Comparison of ENCODE assay signal across 8 cellular contexts in genomic region chr4:159446266-159446976, GRCh38.
DNase-seq lines count a peak whose midpoint lies in the region; ATAC-seq, FAIRE-seq and TF ChIP-seq lines count a peak whose summit lies in the region.

No MANE protein-coding gene starts in this region.

- FAIRE-seq in K562 (lab: Jason Lieb, UNC), result peak; percentile 86

- TF ChIP-seq CTCF in GM23338 (conservative IDR thresholded peaks at IDR 0.05; ENCODE audit: low read depth in 2 of 2) (peak; percentile 91 to 95), K562 (IDR thresholded peaks at IDR 0.05 in 2 of 3, conservative IDR thresholded peaks at IDR 0.05 in 1 of 3; ENCODE audit: insufficient read depth in 2 of 3, low read depth in 1 of 3, low read length in 3 of 3) (peak; percentile 70 to 85 (median 85))

- peak; percentile 0 for DNase-seq in stimulated activated CD4-positive, alpha-beta T cell treated with anti-CD3 and anti-CD28 coated beads, Interleukin-12 subunit alpha, Interleukin-12 subunit beta, amount 100 ng/mL, for 4 hours
- no peak for DNase-seq in stimulated activated CD4-positive, alpha-beta T cell treated with anti-CD3 and anti-CD28 coated beads, Interleukin-4, amount 100 ng/mL, for 4 hours
- DNase-seq in GM23338 (ENCODE audit: low spot score), result peak; percentile 84
- peak; percentile 37 for DNase-seq in Jurkat, Clone E6-1 (ENCODE audit: low read depth, low spot score)
- peak; percentile 82 for DNase-seq in OCI-M1 (lab: John Stamatoyannopoulos, UW)
- peak; percentile 31 to 69 (median 48) for DNase-seq in K562 (ENCODE audit: extremely low read depth in 1 of 4, low spot score in 3 of 4)
- DNase-seq in immature natural killer cell, result peak; percentile 4 to 25 (median 24)
- DNase-seq in stimulated activated CD4-positive, alpha-beta T cell treated with anti-CD3 and anti-CD28 coated beads, Interleukin-2, amount 100 ng/mL, for 48 hours, result peak; percentile 4 to 5

- ATAC-seq in GM23338 (peak; percentile 100), K562 (peak; percentile 99)

- H3K4me1 ChIP-seq in GM23338 (ENCODE audit: insufficient read depth) (no peaks in the 10 kb centered on the region), K562 (replicated peaks in 1 of 2; ENCODE audit: control insufficient read depth in 2 of 2, insufficient read depth in 2 of 2, low read length in 2 of 2) (no peaks in the 10 kb centered on the region)

- peak; percentile 84 to 89 for TF ChIP-seq RAD21 in K562 (CRISPR knock-in tag; conservative IDR thresholded peaks at IDR 0.05 in 1 of 2, IDR thresholded peaks at IDR 0.05 in 1 of 2)

- POLR2A ChIA-PET in K562 (lab: Yijun Ruan, JAX), result no interaction called here

- H3K36me3 ChIP-seq in GM23338 (ENCODE audit: insufficient read depth) (no peaks in the 10 kb centered on the region), K562 (ENCODE audit: control insufficient read depth, insufficient read depth, low read length) (no peaks in the 10 kb centered on the region)

- H3K36me3 Mint-ChIP-seq in GM23338 (ENCODE audit: low read depth) (no peaks in the 10 kb centered on the region), immature natural killer cell (no peaks in the 10 kb centered on the region)

- no peaks in the 10 kb centered on the region for H3K9me1 ChIP-seq in K562 (ENCODE audit: control insufficient read depth, insufficient read depth, low read length)

- H2AFZ ChIP-seq in GM23338, result no peak overlapping the region
- no peak overlapping the region for H2AFZ ChIP-seq in K562 (ENCODE audit: low read depth, low read length)

- in situ Hi-C loops in K562 (cut with MboI), result loop anchor here (10.0 to 25.0 kb wide), 4 partner anchors 242 to 1184 kb away; no protein-coding TSS in a partner anchor

- 38% methylated on average over 6 of the region's 6 CpGs for whole genome bisulfite sequencing in K562 (ENCODE audit: insufficient coverage, low coverage, missing lambda C conversion rate)

- intact Hi-C loops in K562 (cut with micrococcal nuclease), result loop anchor here (1.0 to 10.0 kb wide), 9 partner anchors 149 to 1186 kb away; partner anchors contain the start of gene RAPGEF2

- H3K4me3 Mint-ChIP-seq in GM23338, result no peak overlapping the region
- no peak overlapping the region for H3K4me3 Mint-ChIP-seq in immature natural killer cell

- H3K4me3 ChIP-seq in GM23338, result no peak overlapping the region
- H3K4me3 ChIP-seq in Jurkat, Clone E6-1 (ENCODE audit: low read length), result no peak overlapping the region
- no peak overlapping the region for H3K4me3 ChIP-seq in K562

- H3K4me2 ChIP-seq in GM23338 (no peak overlapping the region), K562 (ENCODE audit: insufficient read depth, low read length) (no peak overlapping the region)

- no peaks in the 10 kb centered on the region for H3K9me3 Mint-ChIP-seq in GM23338
- H3K9me3 Mint-ChIP-seq in immature natural killer cell, result peaks cover 0 to 1% (median 0%) of the 10 kb centered on the region in 6 donors

- H3K4me1 Mint-ChIP-seq in GM23338 (no peaks in the 10 kb centered on the region), immature natural killer cell (no peaks in the 10 kb centered on the region)

- peaks cover 8% of the 10 kb centered on the region for H3K27me3 Mint-ChIP-seq in GM23338 (ENCODE audit: insufficient read depth, low read depth, poor library complexity)
- H3K27me3 Mint-ChIP-seq in immature natural killer cell (ENCODE audit: low read depth in 3 of 3), result peaks cover 0 to 4% (median 0%) of the 10 kb centered on the region in 3 donors

- no peak for TF ChIP-seq POLR2A in K562 (conservative IDR thresholded peaks at IDR 0.05)

- no peak overlapping the region for H3K27ac Mint-ChIP-seq in GM23338
- H3K27ac Mint-ChIP-seq in immature natural killer cell, result no peak overlapping the region

- H3K27me3 ChIP-seq in GM23338 (ENCODE audit: insufficient read depth), result no peaks in the 10 kb centered on the region
- H3K27me3 ChIP-seq in K562 (ENCODE audit: control insufficient read depth in 2 of 2, insufficient read depth in 2 of 2, low read length in 2 of 2), result no peaks in the 10 kb centered on the region

- no peaks in the 10 kb centered on the region for H3F3A ChIP-seq in GM23338 (replicated peaks; ENCODE audit: low read depth)

- no peaks in the 10 kb centered on the region for H3K9me2 ChIP-seq in GM23338 (ENCODE audit: insufficient read depth)

- CTCF ChIA-PET in K562 (lab: Yijun Ruan, JAX; ENCODE audit: low intra/inter-chr PET ratio), result interaction anchor here (0.7 to 1.9 kb wide), 3 partner anchors 590 to 1193 kb away, joined by 3 to 7 read pairs (median 7); no protein-coding TSS in a partner anchor

- H3K27ac ChIP-seq in GM23338 (ENCODE audit: low read depth) (no peak overlapping the region), K562 (ENCODE audit: extremely low read depth, low read depth, low read length) (no peak overlapping the region)

- H3K9me3 ChIP-seq in K562 (replicated peaks; ENCODE audit: control insufficient read depth, insufficient read depth, low read depth, low read length), result no peaks in the 10 kb centered on the region

- H3K9ac ChIP-seq in K562 (ENCODE audit: insufficient read depth in 1 of 2, low read depth in 2 of 2, low read length in 2 of 2), result no peak overlapping the region

- H3K79me2 ChIP-seq in GM23338 (replicated peaks; ENCODE audit: insufficient read depth), result no peaks in the 10 kb centered on the region
- H3K79me2 ChIP-seq in K562 (ENCODE audit: control insufficient read depth, insufficient read depth, low read length), result no peaks in the 10 kb centered on the region

- no peak for TF ChIP-seq EP300 in K562 (IDR thresholded peaks at IDR 0.05; ENCODE audit: low read length)

- H4K20me1 ChIP-seq in GM23338 (replicated peaks; ENCODE audit: insufficient read depth) (no peaks in the 10 kb centered on the region; the same call in 1 of the 2 replicates), K562 (replicated peaks; ENCODE audit: control insufficient read depth, insufficient read depth, low read length) (no peaks in the 10 kb centered on the region)

- no TSS peak for BruUV-seq in K562 (replicated peaks; lab: Mats Ljungman, UMichigan)

TF ChIP-seq in GM23338, 12 proteins besides CTCF, POLR2A, EP300 and RAD21 (continues in another document):
- TF ChIP-seq NANOG (IDR thresholded peaks at IDR 0.05; ENCODE audit: borderline replicate concordance) (no peak), EZH2 (IDR thresholded peaks at IDR 0.05; ENCODE audit: low read depth, unreplicated experiment) (no peak), EZH2phosphoT487 (IDR thresholded peaks at IDR 0.05; ENCODE audit: unreplicated experiment) (no peak)

TF ChIP-seq in K562, 482 proteins besides CTCF, POLR2A, EP300 and RAD21 (continues in another document):
- TF ChIP-seq STAT5B (CRISPR knock-in tag; IDR thresholded peaks at IDR 0.05) (no peak), PCBP2 (IDR thresholded peaks at IDR 0.05; ENCODE audit: low read depth, low read length, poor library complexity, severe bottlenecking) (no peak), ETV1 (tag; conservative IDR thresholded peaks at IDR 0.05; ENCODE audit: low read depth) (no peak), ETS2 (tag; IDR thresholded peaks at IDR 0.05; ENCODE audit: borderline replicate concordance, poor library complexity, severe bottlenecking) (no peak), ZNF609 (CRISPR knock-in tag; IDR thresholded peaks at IDR 0.05; ENCODE audit: borderline replicate concordance) (no peak), TFAM (CRISPR knock-in tag; conservative IDR thresholded peaks at IDR 0.05) (no peak), SMC3 (conservative IDR thresholded peaks at IDR 0.05; ENCODE audit: insufficient read depth, low read depth, low read length) (peak; percentile 63), XRCC5 (IDR thresholded peaks at IDR 0.05; ENCODE audit: low read depth, low read length) (no peak), ZNF445 (CRISPR knock-in tag; IDR thresholded peaks at IDR 0.05; ENCODE audit: low read depth) (no peak)
- TF ChIP-seq, protein P1, sequence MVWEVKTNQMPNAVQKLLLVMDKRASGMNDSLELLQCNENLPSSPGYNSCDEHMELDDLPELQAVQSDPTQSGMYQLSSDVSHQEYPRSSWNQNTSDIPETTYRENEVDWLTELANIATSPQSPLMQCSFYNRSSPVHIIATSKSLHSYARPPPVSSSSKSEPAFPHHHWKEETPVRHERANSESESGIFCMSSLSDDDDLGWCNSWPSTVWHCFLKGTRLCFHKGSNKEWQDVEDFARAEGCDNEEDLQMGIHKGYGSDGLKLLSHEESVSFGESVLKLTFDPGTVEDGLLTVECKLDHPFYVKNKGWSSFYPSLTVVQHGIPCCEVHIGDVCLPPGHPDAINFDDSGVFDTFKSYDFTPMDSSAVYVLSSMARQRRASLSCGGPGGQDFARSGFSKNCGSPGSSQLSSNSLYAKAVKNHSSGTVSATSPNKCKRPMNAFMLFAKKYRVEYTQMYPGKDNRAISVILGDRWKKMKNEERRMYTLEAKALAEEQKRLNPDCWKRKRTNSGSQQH (CRISPR knock-in tag; IDR thresholded peaks at IDR 0.05), result 0 out of 2 replicates have a peak, but pooled peaks have one; percentile 47

Comparison
In these comparisons a context has a peak if more than half of its experiments do, and no peak if none do; other contexts are left out.
1. DNase-seq: peak in stimulated activated CD4-positive, alpha-beta T cell treated with anti-CD3 and anti-CD28 coated beads, Interleukin-12 subunit alpha, Interleukin-12 subunit beta, amount 100 ng/mL, for 4 hours (single experiment), GM23338 (single experiment), Jurkat, Clone E6-1 (single experiment), OCI-M1 (single experiment), K562 (4 of 4), immature natural killer cell (3 of 3) and stimulated activated CD4-positive, alpha-beta T cell treated with anti-CD3 and anti-CD28 coated beads, Interleukin-2, amount 100 ng/mL, for 48 hours (2 of 2); none in stimulated activated CD4-positive, alpha-beta T cell treated with anti-CD3 and anti-CD28 coated beads, Interleukin-4, amount 100 ng/mL, for 4 hours (0 of 2).